18 cellular contexts compared by ENCODE assay signal in genomic region chr10:33897255-33897893, GRCh38.
DNase-seq lines count a peak whose midpoint lies in the region; ATAC-seq and TF ChIP-seq lines count a peak whose summit lies in the region.
"Had no signal": no experiment of that assay in that cellular context is flagged by ENCODE, and none has a peak within 500 bp of the region (broad histone marks: within the 10 kb centered on the region; RNA-seq: fewer than 3 reads in every experiment).

No MANE protein-coding gene starts in this region.

- H4K91ac ChIP-seq in trophoblast cell (ENCODE audit: low read depth, low read length): no peak overlapping the region

- H3K27me3 ChIP-seq in trophoblast cell (ENCODE audit: insufficient read depth, low read length): no peaks in the 10 kb centered on the region
- H3K27me3 ChIP-seq: sigmoid colon, transverse colon had no signal

- no peak overlapping the region for H4K8ac ChIP-seq in trophoblast cell (ENCODE audit: low read depth, low read length)

- no peak overlapping the region for H3K4me2 ChIP-seq in trophoblast cell (ENCODE audit: low read length)

- H2BK5ac ChIP-seq in trophoblast cell (ENCODE audit: low read depth, low read length, poor library complexity): no peak overlapping the region

- H3K36me3 ChIP-seq in trophoblast cell (ENCODE audit: control insufficient read depth in 1 of 2, insufficient read depth in 2 of 2, low read length in 2 of 2): no peaks in the 10 kb centered on the region
- H3K36me3 ChIP-seq: sigmoid colon, transverse colon had no signal

- no peak overlapping the region for H3K18ac ChIP-seq in trophoblast cell (ENCODE audit: low read length)

- H3K4me1 ChIP-seq in trophoblast cell (ENCODE audit: control insufficient read depth in 1 of 2, insufficient read depth in 2 of 2, low read length in 2 of 2): no peaks in the 10 kb centered on the region

- no peak overlapping the region for H3K27ac ChIP-seq in trophoblast cell (ENCODE audit: low read depth, low read length)
- H3K27ac ChIP-seq: sigmoid colon, transverse colon had no signal

- H2AFZ ChIP-seq in trophoblast cell (ENCODE audit: insufficient read depth, low read length, poor library complexity): no peak overlapping the region

- no peak overlapping the region for H3K4me3 ChIP-seq in epithelial cell of esophagus (ENCODE audit: low read length)
- no peak overlapping the region for H3K4me3 ChIP-seq in trophoblast cell (ENCODE audit: low read depth, low read length)
- H3K4me3 ChIP-seq: sigmoid colon, transverse colon had no signal

- H2AK5ac ChIP-seq in trophoblast cell (ENCODE audit: low read length): no peak overlapping the region

- no peak overlapping the region for H3K14ac ChIP-seq in trophoblast cell (ENCODE audit: low read length)

- H2BK12ac ChIP-seq in trophoblast cell (ENCODE audit: low read length): no peak overlapping the region

- H4K12ac ChIP-seq in trophoblast cell (ENCODE audit: low read depth, low read length): no peak overlapping the region

- H3K79me1 ChIP-seq in trophoblast cell (ENCODE audit: low read length): no peaks in the 10 kb centered on the region

- H3K23ac ChIP-seq in trophoblast cell (ENCODE audit: low read length): no peak overlapping the region

- H2BK120ac ChIP-seq in trophoblast cell (ENCODE audit: insufficient read depth, low read length, poor library complexity): no peak overlapping the region

- H3K79me2 ChIP-seq in trophoblast cell (ENCODE audit: control insufficient read depth, insufficient read depth, low read length, poor library complexity): no peaks in the 10 kb centered on the region

- no CpG with 5 or more reads among the region's 6 CpGs for WGBS in trophoblast cell (ENCODE audit: extremely low coverage, insufficient coverage, insufficient read length)

- H3K4ac ChIP-seq in trophoblast cell (ENCODE audit: low read depth, low read length): no peak overlapping the region

- TF ChIP-seq CTCF in epithelial cell of esophagus (IDR thresholded peaks at IDR 0.05; ENCODE audit: insufficient read depth, low read depth, low read length, missing control alignments): no peak

- DNase-seq in GM03348 (ENCODE audit: low spot score): peak; percentile 15
- DNase-seq in NCI-H2227 (lab: John Stamatoyannopoulos, UW; ENCODE audit: unreplicated experiment): peak; percentile 62
- peak; percentile 100 for DNase-seq in epithelial cell of esophagus (ENCODE audit: low read depth)
- DNase-seq in trophoblast cell: peak; percentile 52 to 74
- DNase-seq in OCI-M1 (lab: John Stamatoyannopoulos, UW): no peak
- DNase-seq in ecto neural progenitor cell (ENCODE audit: low spot score): no peak
- DNase-seq: activated CD4-positive, alpha-beta T cell treated with anti-CD3 and anti-CD28 coated beads for 1 hour; activated naive CD8-positive, alpha-beta T cell treated with anti-CD3 and anti-CD28 coated beads for 36 hours; activated T-cell treated with anti-CD3 and anti-CD28 coated beads for 4 hours; GF-D8; GOT3; NCI-H1694 treated with DMSO at 0.1 percent for 48 hours; sigmoid colon; stimulated activated CD4-positive, alpha-beta T cell treated with anti-CD3 and anti-CD28 coated beads, Interleukin-4, amount 100 ng/mL, for 4 hours; T-helper 2 cell; transverse colon had no signal

- H3K9me3 ChIP-seq in trophoblast cell (ENCODE audit: insufficient read depth, low read depth, low read length): peaks cover 2% of the 10 kb centered on the region
- H3K9me3 ChIP-seq: sigmoid colon, transverse colon had no signal

- ATAC-seq in GM19328 (IDR thresholded peaks at IDR 0.05; ENCODE audit: unreplicated experiment) (no peak), HG03354 (IDR thresholded peaks at IDR 0.05; ENCODE audit: poor library complexity, severe bottlenecking, unreplicated experiment) (no peak)

- H3K9ac ChIP-seq in trophoblast cell (ENCODE audit: low read length): no peak overlapping the region

Comparison
In these comparisons a context has a peak if more than half of its experiments do, and no peak if none do; other contexts are left out.
1. DNase-seq: peak in GM03348 (single experiment), NCI-H2227 (single experiment), epithelial cell of esophagus (single experiment) and trophoblast cell (2 of 2); none in OCI-M1 (single experiment) and ecto neural progenitor cell (single experiment).